Comparison of ENCODE assay signal across 5 cellular contexts in the genomic region with DNA sequence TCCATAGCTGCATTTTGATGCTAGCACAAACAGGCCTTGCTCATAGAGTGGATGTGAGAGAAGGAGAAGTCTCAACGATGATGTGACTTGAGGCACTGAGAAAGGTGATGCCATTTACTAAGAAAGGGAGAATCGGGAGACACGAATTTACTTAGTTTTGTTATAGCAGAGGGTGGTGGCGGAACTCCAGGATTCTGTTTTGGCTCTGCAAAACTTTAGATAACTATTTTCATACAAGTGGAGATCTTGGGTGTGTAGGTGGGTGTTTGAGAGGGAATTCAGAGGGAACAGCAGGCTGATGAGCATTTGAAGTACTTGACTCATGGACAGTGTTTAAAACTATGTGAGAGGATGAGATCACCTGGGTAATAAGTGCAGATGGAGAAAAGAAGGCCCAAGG. TPM values are rescaled to one million over a fixed set of nuclear protein-coding genes. Genes with fewer than 3 reads are reported as not detected.
"Had no signal": no experiment of that assay in that cellular context is flagged by ENCODE, and none has a peak within 500 bp of the region (broad histone marks: within the 10 kb centered on the region; RNA-seq: fewer than 3 reads in every experiment).

No MANE protein-coding gene starts in this region.

- ATAC-seq: GM23338 had no signal

- H3K4me1 Mint-ChIP-seq: GM23338, H9 had no signal

- H3K4me3 Mint-ChIP-seq: GM23338, H9 had no signal

- DNase-seq: H9, HCEC 1CT, IMR-90 had no signal

- H3K27ac Mint-ChIP-seq: GM23338, H9 had no signal

RNA-seq across cellular contexts. Expression of a gene that starts 43.2 kb away (rescaled TPM):
- total RNA-seq: HT-29, IMR-90 had no signal
